Comparison of ENCODE assay signal across 10 cellular contexts in genomic region chr7:143256325-143256724, GRCh38. TPM values are rescaled to one million over a fixed set of nuclear protein-coding genes. Genes with fewer than 3 reads are reported as not detected.
DNase-seq lines count a peak whose midpoint lies in the region; ATAC-seq and TF ChIP-seq lines count a peak whose summit lies in the region.
"Had no signal": no experiment of that assay in that cellular context is flagged by ENCODE, and none has a peak within 500 bp of the region (broad histone marks: within the 10 kb centered on the region; RNA-seq: fewer than 3 reads in every experiment).

No MANE protein-coding gene starts in this region.

- intact Hi-C loops in dorsolateral prefrontal cortex (cut with DNase I) = no loop called here
- intact Hi-C loops in posterior cingulate gyrus (cut with DNase I) = no loop called here

- TF ChIP-seq POLR2A in GM18505 (IDR thresholded peaks at IDR 0.05; ENCODE audit: borderline replicate concordance, extremely low read depth, insufficient read depth, insufficient read length) = no peak

- in situ Hi-C loops in brain microvascular endothelial cell (cut with HindIII; ENCODE audit: low pct_ligation_motif_present, low sequenced_read_pairs) = no loop called here

- H3K27ac ChIP-seq in brain microvascular endothelial cell (no peak overlapping the region), dorsolateral prefrontal cortex (no peak overlapping the region)
- H3K27ac ChIP-seq: colonic mucosa, sigmoid colon had no signal

- H3K4me3 ChIP-seq in brain microvascular endothelial cell (ENCODE audit: low read depth, low read length) (no peak overlapping the region), dorsolateral prefrontal cortex (no peak overlapping the region)
- H3K4me3 ChIP-seq: colonic mucosa, sigmoid colon had no signal

- DNase-seq in brain microvascular endothelial cell (no peak), dorsolateral prefrontal cortex (no peak), posterior cingulate gyrus (no peak)
- DNase-seq: colonic mucosa, kidney, NCI-H82, sigmoid colon, trophoblast cell had no signal

- TF ChIP-seq CTCF in brain microvascular endothelial cell (IDR thresholded peaks at IDR 0.05; ENCODE audit: low read depth, low read length, missing control alignments) (peak; percentile 34), dorsolateral prefrontal cortex (IDR thresholded peaks at IDR 0.05 in 54 of 56, conservative IDR thresholded peaks at IDR 0.05 in 2 of 56; ENCODE audit: low read depth in 1 of 56, partially characterized antibody in 56 of 56) (no peak)

- H3K36me3 ChIP-seq in brain microvascular endothelial cell (replicated peaks) = no peaks in the 10 kb centered on the region
- H3K36me3 ChIP-seq: colonic mucosa, sigmoid colon had no signal

- no peaks in the 10 kb centered on the region for H3K27me3 ChIP-seq in brain microvascular endothelial cell (replicated peaks)
- H3K27me3 ChIP-seq in dorsolateral prefrontal cortex = no peaks in the 10 kb centered on the region
- H3K27me3 ChIP-seq: colonic mucosa, sigmoid colon had no signal

- peak; percentile 7 for ATAC-seq in GM18505 (IDR thresholded peaks at IDR 0.05; ENCODE audit: unreplicated experiment)

RNA-seq across cellular contexts. Expression of gene GSTK1, which starts 6.9 kb away (rescaled TPM):
- total RNA-seq in dorsolateral prefrontal cortex = 100 to 1,000 TPM in 10 of 120 experiments, 10 to 100 TPM in 110; 60.1 to 106 (median 86.5) TPM

RNA-seq across cellular contexts. Expression of gene TMEM139, which starts 28.4 kb away (rescaled TPM):
- total RNA-seq in dorsolateral prefrontal cortex = 10 to 100 TPM in 2 of 120 experiments, 1 to 10 TPM in 93, under 1 TPM in 21, not detected in 4; 0.32 to 13.2 (median 2.1) TPM
- total RNA-seq: Daoy had no signal

RNA-seq across cellular contexts. Expression of gene CASP2, which starts 31.8 kb away (rescaled TPM):
- 10 to 100 TPM; 10.0 to 28.4 (median 18.1) TPM for total RNA-seq in dorsolateral prefrontal cortex

RNA-seq across cellular contexts. Expression of gene TAS2R40, which starts 34.5 kb away (rescaled TPM):
- total RNA-seq in dorsolateral prefrontal cortex = not detected
- total RNA-seq: colonic mucosa, Daoy, kidney, sigmoid colon had no signal

RNA-seq across cellular contexts. Expression of gene CLCN1, which starts 59.6 kb away (rescaled TPM):
- under 1 TPM in 20 of 120 experiments, not detected in 100; 0.10 to 0.43 (median 0.18) TPM for total RNA-seq in dorsolateral prefrontal cortex
- total RNA-seq: colonic mucosa had no signal
